ENCODE assay signal across 8 cellular contexts in the genomic region with DNA sequence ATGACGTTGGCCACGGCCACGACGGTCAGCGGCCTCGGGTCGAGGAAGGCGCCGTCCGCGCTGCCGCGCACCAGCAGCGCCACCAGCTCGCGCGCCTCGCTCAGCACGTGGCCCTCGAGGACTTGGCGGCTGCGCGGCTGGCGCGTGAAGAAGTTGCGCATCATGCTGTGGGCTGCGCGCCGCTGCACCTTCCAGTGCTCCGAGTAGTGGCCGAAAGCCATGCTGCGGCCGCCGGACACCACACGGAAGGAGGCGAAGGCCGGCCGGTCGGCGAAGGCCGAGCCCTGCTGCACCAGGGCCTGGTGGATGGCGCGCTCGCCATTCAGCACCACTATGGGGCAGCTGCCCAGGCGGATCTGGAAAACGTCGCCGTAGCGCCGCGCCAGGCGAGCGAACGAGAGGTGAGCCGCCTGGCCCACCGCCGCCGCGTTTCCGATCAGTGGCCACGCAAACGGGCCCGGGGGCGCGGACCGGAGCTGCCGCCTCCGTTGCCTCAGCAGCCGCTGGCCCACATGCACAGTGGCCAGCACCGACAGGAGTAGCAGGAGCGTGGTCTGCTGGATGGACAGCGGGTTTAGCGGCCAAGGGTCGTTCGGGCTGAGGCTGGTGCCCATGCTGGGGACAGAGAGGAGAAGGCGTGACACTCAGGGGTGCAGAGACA. TPM values are rescaled to one million over a fixed set of nuclear protein-coding genes. Genes with fewer than 3 reads are reported as not detected.
A peak's percentile ranks its signal among the peaks of the same experiment; 100 is the strongest.
DNase-seq lines count a peak whose midpoint lies in the region; ATAC-seq and TF ChIP-seq lines count a peak whose summit lies in the region.

No MANE protein-coding gene starts in this region.

- H3K9me3 ChIP-seq in heart left ventricle (no peaks in the 10 kb centered on the region), prostate gland (no peaks in the 10 kb centered on the region)

- H3K4me3 ChIP-seq in heart left ventricle, result peak overlapping the region; percentile 30 to 77 (median 65)
- peak overlapping the region; percentile 53 to 57 for H3K4me3 ChIP-seq in prostate gland

- DNase-seq in GM20000 (ENCODE audit: low spot score) (peak; percentile 31), heart left ventricle (peak in 4 of 5 donors; percentile 21 to 71 (median 38)), prostate gland (ENCODE audit: low spot score) (no peak), globus pallidus (ENCODE audit: low spot score) (no peak), NCI-H146 (lab: John Stamatoyannopoulos, UW) (no peak), DMS153 (lab: John Stamatoyannopoulos, UW) (no peak), NCI-H446 treated with DMSO at 0.1 percent for 48 hours (lab: John Stamatoyannopoulos, UW) (no peak)
- peak; percentile 51 to 56 for DNase-seq in activated T-cell treated with anti-CD3 and anti-CD28 coated beads, Interleukin-2, amount 50 U/mL, for 48 hours

- TF ChIP-seq POLR2A in heart left ventricle (IDR thresholded peaks at IDR 0.05) (no peak), prostate gland (IDR thresholded peaks at IDR 0.05) (no peak)

- no peak for TF ChIP-seq CTCF in GM20000 (IDR thresholded peaks at IDR 0.05; ENCODE audit: extremely low read depth, missing control alignments)
- no peak for TF ChIP-seq CTCF in heart left ventricle (IDR thresholded peaks at IDR 0.05)
- TF ChIP-seq CTCF in prostate gland (IDR thresholded peaks at IDR 0.05), result no peak

- H3K36me3 ChIP-seq in heart left ventricle (peaks cover 0 to 14% (median 6%) of the 10 kb centered on the region in 9 donors), prostate gland (no peaks in the 10 kb centered on the region)

- peaks cover 0 to 53% (median 22%) of the 10 kb centered on the region in 12 donors for H3K4me1 ChIP-seq in heart left ventricle
- peaks cover 3% of the 10 kb centered on the region for H3K4me1 ChIP-seq in prostate gland (replicated peaks)

- H3K27ac ChIP-seq in heart left ventricle (peak overlapping the region; percentile 78 to 97 (median 93)), prostate gland (peak overlapping the region; percentile 85 to 87)

- WGBS in heart left ventricle, 4 donors, result 2 to 8% (median 4%) methylated on average over 10 to 76 of the region's 76 CpGs
- WGBS in prostate gland, result 6% methylated on average over 70 of the region's 76 CpGs

- H3K27me3 ChIP-seq in heart left ventricle, result peaks cover 0 to 57% (median 32%) of the 10 kb centered on the region in 9 donors
- no peaks in the 10 kb centered on the region for H3K27me3 ChIP-seq in prostate gland (replicated peaks; ENCODE audit: insufficient read depth)

- intact Hi-C loops in heart left ventricle (cut with DNase I) (loop anchor here in 7 of 10 donors (5.0 to 10.0 kb wide), 4 partner anchors 37 to 200 kb away; no protein-coding TSS in a partner anchor), prostate gland (cut with DNase I) (loop anchor here (5.0 kb wide), 3 partner anchors 38 to 97 kb away; no protein-coding TSS in a partner anchor)

- peak in 2 of 4 donors; percentile 1 to 11 for ATAC-seq in heart left ventricle

RNA-seq across cellular contexts. Expression of gene CYP1B1, which starts 1.0 kb away (rescaled TPM):
- total RNA-seq in heart left ventricle (10 to 100 TPM; 11.2 to 68.8 (median 24.5) TPM), prostate gland (100 to 1,000 TPM in 1 of 2 donors, 10 to 100 TPM in 1; 19.4 to 289 TPM)
- polyA plus RNA-seq in heart left ventricle, result 1 to 10 TPM; 3.9 to 8.9 TPM

Comparison
In these comparisons a context has a peak if more than half of its experiments do, and no peak if none do; other contexts are left out.
1. DNase-seq: peak in GM20000 (single experiment), activated T-cell treated with anti-CD3 and anti-CD28 coated beads, Interleukin-2, amount 50 U/mL, for 48 hours (2 of 2) and heart left ventricle (4 of 5); none in prostate gland (single experiment), globus pallidus (single experiment), NCI-H146 (single experiment), DMS153 (single experiment) and NCI-H446 treated with DMSO at 0.1 percent for 48 hours (single experiment).